In the genomic region with DNA sequence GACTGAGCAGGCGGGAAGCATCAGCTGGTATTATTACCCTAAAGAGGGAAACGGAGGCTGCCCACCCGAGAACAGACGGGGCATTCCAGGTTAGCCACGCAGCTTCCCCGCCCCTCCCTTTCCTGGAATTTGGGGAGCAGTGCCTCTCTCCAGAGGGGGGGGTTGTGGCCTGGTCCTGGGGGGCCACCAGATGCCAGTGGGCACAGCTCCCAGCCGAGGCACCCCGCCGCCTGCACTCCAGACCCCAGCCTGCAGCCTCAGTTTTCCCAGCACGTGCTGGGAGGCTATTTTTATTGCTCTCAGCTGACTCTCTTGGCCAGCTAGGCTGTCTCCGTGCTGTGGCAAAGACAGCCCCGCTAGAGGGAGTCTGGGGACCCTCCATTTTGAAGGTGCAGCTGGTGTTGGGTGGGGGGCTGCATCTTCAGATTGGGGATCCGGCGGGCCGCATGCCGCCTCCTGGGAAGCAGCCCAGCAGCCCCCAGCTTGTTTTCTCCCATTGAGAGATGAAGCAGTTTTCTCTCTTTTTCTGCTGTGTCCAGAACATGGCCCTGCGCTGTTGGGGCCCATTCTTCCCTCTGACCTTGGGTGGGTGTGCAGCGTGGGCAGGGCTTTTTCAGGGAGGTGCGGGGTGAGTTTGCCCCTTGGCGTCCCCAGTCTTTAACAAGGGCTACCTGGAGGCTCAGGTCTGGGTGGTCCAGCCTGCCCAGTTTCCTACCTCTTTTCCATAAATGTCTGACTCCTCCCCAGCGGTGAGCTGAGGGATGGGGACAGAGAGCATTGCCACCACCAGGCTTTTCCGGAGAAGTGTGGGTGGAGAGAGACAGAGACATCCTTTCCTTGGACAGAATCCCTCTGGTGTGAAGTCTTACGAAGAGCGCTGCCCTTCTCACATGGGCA, we compare ENCODE assay signal across 12 cellular contexts.
DNase-seq lines count a peak whose midpoint lies in the region; ATAC-seq and TF ChIP-seq lines count a peak whose summit lies in the region.
"Had no signal": no experiment of that assay in that cellular context is flagged by ENCODE, and none has a peak within 500 bp of the region (broad histone marks: within the 10 kb centered on the region; RNA-seq: fewer than 3 reads in every experiment).

No MANE protein-coding gene starts in this region.

- no peak for TF ChIP-seq POLR2A in gastrocnemius medialis (IDR thresholded peaks at IDR 0.05)

- H3K36me3 ChIP-seq in NT2/D1 (ENCODE audit: insufficient read depth, insufficient read length, low read length) (no peaks in the 10 kb centered on the region), gastrocnemius medialis (no peaks in the 10 kb centered on the region)

- peak overlapping the region; percentile 63 to 70 (median 67) for H3K27ac ChIP-seq in gastrocnemius medialis

- intact Hi-C loops in gastrocnemius medialis (cut with DNase I; ENCODE audit: low total_unique reads) = loop anchor here (10.0 kb wide), 1 partner anchor 266 kb away; no protein-coding TSS in a partner anchor

- peak overlapping the region; percentile 36 for H3K9ac ChIP-seq in NT2/D1 (ENCODE audit: insufficient read length, low read depth)

- H3K4me1 ChIP-seq in NT2/D1 (ENCODE audit: insufficient read depth, insufficient read length) (peaks cover 23% of the 10 kb centered on the region), gastrocnemius medialis (peaks cover 14 to 18% of the 10 kb centered on the region in 2 donors)

- H3K9me3 ChIP-seq in NT2/D1 (ENCODE audit: insufficient read depth, low read length) (no peaks in the 10 kb centered on the region), gastrocnemius medialis (no peaks in the 10 kb centered on the region)

- no peak for ATAC-seq in gastrocnemius medialis
- no peak for ATAC-seq in activated CD4-positive, CD25-positive, alpha-beta regulatory T cell treated with anti-CD3 and anti-CD28 coated beads, Interleukin-2, amount 50 U/mL, for 24 hours

- in situ Hi-C loops in gastrocnemius medialis (cut with MboI; ENCODE audit: low sequenced_read_pairs in 4 of 4) = loop anchor here in 1 of 4 donors (5.0 kb wide), 1 partner anchor 57 kb away; no protein-coding TSS in a partner anchor

- H3K4me3 ChIP-seq in NT2/D1 (ENCODE audit: insufficient read length, low read depth) (no peak overlapping the region), foreskin fibroblast (ENCODE audit: low read depth in 1 of 2, low read length in 2 of 2) (no peak overlapping the region), gastrocnemius medialis (no peak overlapping the region)

- no peaks in the 10 kb centered on the region for H3K27me3 ChIP-seq in NT2/D1 (ENCODE audit: insufficient read depth, insufficient read length)
- H3K27me3 ChIP-seq in gastrocnemius medialis = no peaks in the 10 kb centered on the region

- TF ChIP-seq CTCF in foreskin fibroblast (IDR thresholded peaks at IDR 0.05; ENCODE audit: low read depth, low read length) (peak; percentile 17), gastrocnemius medialis (IDR thresholded peaks at IDR 0.05 in 4 of 5, conservative IDR thresholded peaks at IDR 0.05 in 1 of 5) (peak in 4 of 5 experiments; percentile 21 to 43 (median 30))

- DNase-seq in DMS53 (lab: John Stamatoyannopoulos, UW) (peak; percentile 23), DMS53 treated with DMSO at 0.1 percent for 48 hours (lab: John Stamatoyannopoulos, UW; ENCODE audit: unreplicated experiment) (no peak), NT2/D1 (ENCODE audit: low read depth, low spot score) (no peak), foreskin fibroblast (peak in 1 of 2 donors; percentile 38), gastrocnemius medialis (no peak), NCI-H1092 (lab: John Stamatoyannopoulos, UW) (no peak), hepatic stellate cell (ENCODE audit: low spot score) (no peak)
- DNase-seq: hippocampal formation, NCI-H1105 treated with DMSO at 0.1 percent for 48 hours, NCI-H524, SHP77 had no signal
